In the genomic region with DNA sequence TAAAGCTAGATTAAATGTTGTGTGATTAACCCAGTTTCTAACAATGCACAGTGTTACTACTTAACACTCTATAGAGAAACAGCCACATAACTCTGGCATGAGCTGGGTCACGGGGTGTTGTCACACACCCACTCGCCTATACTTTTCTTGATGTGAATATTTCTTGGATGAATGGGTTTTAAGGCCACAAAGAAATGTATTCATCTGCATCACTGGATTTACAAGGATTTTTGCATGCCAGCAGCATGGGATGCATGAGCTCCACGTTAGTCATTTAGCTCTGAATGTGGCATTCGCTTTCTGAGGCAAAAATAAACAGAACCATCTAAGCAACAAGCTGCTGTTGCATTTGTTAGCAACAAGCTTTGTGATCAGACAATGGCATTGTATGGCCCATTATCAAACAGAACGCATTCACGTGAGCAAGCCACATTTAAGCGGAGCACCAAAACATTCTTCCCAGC, we compare ENCODE assay signal across 10 cellular contexts.
DNase-seq lines count a peak whose midpoint lies in the region; ATAC-seq, FAIRE-seq and TF ChIP-seq lines count a peak whose summit lies in the region.
"Had no signal": no experiment of that assay in that cellular context is flagged by ENCODE, and none has a peak within 500 bp of the region (broad histone marks: within the 10 kb centered on the region; RNA-seq: fewer than 3 reads in every experiment).

No MANE protein-coding gene starts in this region.

- H3K27me3 ChIP-seq in A673 (replicated peaks; ENCODE audit: insufficient read depth, low read depth, low read length, poor library complexity), result no peaks in the 10 kb centered on the region
- no peaks in the 10 kb centered on the region for H3K27me3 ChIP-seq in esophagus muscularis mucosa
- H3K27me3 ChIP-seq: heart right ventricle had no signal

- no peak for TF ChIP-seq EP300 in esophagus muscularis mucosa (IDR thresholded peaks at IDR 0.05)

- TF ChIP-seq POLR2A in H54 (IDR thresholded peaks at IDR 0.05; ENCODE audit: low read depth, low read length), result no peak
- TF ChIP-seq POLR2A in esophagus muscularis mucosa (IDR thresholded peaks at IDR 0.05; ENCODE audit: low read depth), result no peak

- peaks cover 5% of the 10 kb centered on the region for H3K4me1 Mint-ChIP-seq in glutamatergic neuron (ENCODE audit: low read depth, unreplicated experiment)

- CTCF ChIA-PET in A673 (lab: Charles Lee), result interaction anchor here (0.6 kb wide), 1 partner anchor 1702 kb away, joined by 3 read pairs; no protein-coding TSS in a partner anchor

- H3K27ac ChIP-seq in A673 (ENCODE audit: low read depth, low read length, poor library complexity, severe bottlenecking), result no peak overlapping the region
- H3K27ac ChIP-seq in esophagus muscularis mucosa (replicated peaks in 1 of 4), result no peak overlapping the region
- H3K27ac ChIP-seq: heart right ventricle had no signal

- no peaks in the 10 kb centered on the region for H3K9me3 Mint-ChIP-seq in glutamatergic neuron (ENCODE audit: unreplicated experiment)

- H3K36me3 Mint-ChIP-seq in glutamatergic neuron (ENCODE audit: unreplicated experiment), result peaks cover 5% of the 10 kb centered on the region

- no peak overlapping the region for H3K4me3 Mint-ChIP-seq in glutamatergic neuron (ENCODE audit: unreplicated experiment)
- H3K4me3 Mint-ChIP-seq: activated CD8-positive, alpha-beta T cell treated with anti-CD3 and anti-CD28 coated beads, Interleukin-2, amount 10 ng/mL, durations not matched to agents 7 days and 5 days had no signal

- TF ChIP-seq CTCF in glutamatergic neuron (IDR thresholded peaks at IDR 0.05; ENCODE audit: partially characterized antibody, unreplicated experiment) (no peak), A673 (conservative IDR thresholded peaks at IDR 0.05; ENCODE audit: low read depth, low read length) (no peak), esophagus muscularis mucosa (IDR thresholded peaks at IDR 0.05) (no peak)

- H3K4me1 ChIP-seq in A673 (ENCODE audit: insufficient read depth, low read length, poor library complexity, severe bottlenecking), result no peaks in the 10 kb centered on the region
- H3K4me1 ChIP-seq in esophagus muscularis mucosa, result no peaks in the 10 kb centered on the region

- H3K4me3 ChIP-seq in A673 (ENCODE audit: low read depth, low read length, poor library complexity, severe bottlenecking), result no peak overlapping the region
- no peak overlapping the region for H3K4me3 ChIP-seq in esophagus muscularis mucosa
- H3K4me3 ChIP-seq: heart right ventricle had no signal

- H3K36me3 ChIP-seq in A673 (ENCODE audit: insufficient read depth, low read length, poor library complexity, severe bottlenecking), result no peaks in the 10 kb centered on the region
- H3K36me3 ChIP-seq in esophagus muscularis mucosa, result peaks cover 6 to 23% (median 17%) of the 10 kb centered on the region in 4 donors

- ATAC-seq in sciatic nerve (peak; percentile 70), HG02884 (IDR thresholded peaks at IDR 0.05; ENCODE audit: unreplicated experiment) (no peak)
- ATAC-seq: activated CD8-positive, alpha-beta T cell treated with anti-CD3 and anti-CD28 coated beads, Interleukin-2, amount 10 ng/mL, durations not matched to agents 7 days and 5 days; heart right ventricle had no signal

- WGBS in esophagus muscularis mucosa, result 89% methylated on average over 7 of the region's 7 CpGs

- BruUV-seq in A673 (replicated peaks; lab: Mats Ljungman, UMichigan), result no TSS peak

- no peak overlapping the region for H3K27ac Mint-ChIP-seq in glutamatergic neuron (ENCODE audit: unreplicated experiment)
- H3K27ac Mint-ChIP-seq: activated CD8-positive, alpha-beta T cell treated with anti-CD3 and anti-CD28 coated beads, Interleukin-2, amount 10 ng/mL, durations not matched to agents 7 days and 5 days had no signal

- POLR2A ChIA-PET in A673 (lab: Charles Lee; ENCODE audit: low non-redundant PET), result interaction anchor here (0.6 kb wide), 2 partner anchors 163 to 765 kb away, joined by 3 to 4 read pairs; no protein-coding TSS in a partner anchor

- peak; percentile 77 for FAIRE-seq in H54 (lab: Jason Lieb, UNC)

- H3K27me3 Mint-ChIP-seq in glutamatergic neuron (ENCODE audit: unreplicated experiment), result no peaks in the 10 kb centered on the region

- DNase-seq in H54 (ENCODE audit: insufficient read length, low spot score) (peak; percentile 15), RKO (ENCODE audit: low spot score) (peak; percentile 89), fibroblast of peridontal ligament (ENCODE audit: extremely low read depth) (peak; percentile 94), sciatic nerve (ENCODE audit: low spot score) (no peak), glutamatergic neuron (no peak), A673 (ENCODE audit: low spot score) (no peak), esophagus muscularis mucosa (ENCODE audit: extremely low spot score) (no peak)
- DNase-seq: activated CD8-positive, alpha-beta T cell treated with anti-CD3 and anti-CD28 coated beads, Interleukin-2, amount 10 ng/mL, durations not matched to agents 7 days and 5 days; heart right ventricle had no signal

- intact Hi-C loops in sciatic nerve (cut with DNase I) (no loop called here), A673 (cut with micrococcal nuclease; ENCODE audit: unreplicated experiment) (loop anchor here (1.0 to 5.0 kb wide), 2 partner anchors 89 to 267 kb away; no protein-coding TSS in a partner anchor), esophagus muscularis mucosa (cut with DNase I) (no loop called here)

- H3K9me3 ChIP-seq in A673 (ENCODE audit: low read depth, low read length, poor library complexity, severe bottlenecking), result no peaks in the 10 kb centered on the region
- H3K9me3 ChIP-seq in esophagus muscularis mucosa, result no peaks in the 10 kb centered on the region
- H3K9me3 ChIP-seq: heart right ventricle had no signal

Comparison
In these comparisons a context has a peak if more than half of its experiments do, and no peak if none do; other contexts are left out.
1. DNase-seq: peak in H54 (single experiment), RKO (single experiment) and fibroblast of peridontal ligament (single experiment); none in sciatic nerve (single experiment), glutamatergic neuron (single experiment), A673 (single experiment) and esophagus muscularis mucosa (single experiment).